In genomic region chr1:31483012-31483946, GRCh38 we compare ENCODE assay signal across 9 cellular contexts.
DNase-seq lines count a peak whose midpoint lies in the region; ATAC-seq and TF ChIP-seq lines count a peak whose summit lies in the region.
"Had no signal": no experiment of that assay in that cellular context is flagged by ENCODE, and none has a peak within 500 bp of the region (broad histone marks: within the 10 kb centered on the region; RNA-seq: fewer than 3 reads in every experiment).

No MANE protein-coding gene starts in this region.

- peak overlapping the region; percentile 55 for H3K27ac Mint-ChIP-seq in type B pancreatic cell
- H3K27ac Mint-ChIP-seq: nephron had no signal

- no peaks in the 10 kb centered on the region for H3K27me3 ChIP-seq in right cardiac atrium (ENCODE audit: control insufficient read depth, insufficient read depth)

- ATAC-seq in GM18511 (IDR thresholded peaks at IDR 0.05; ENCODE audit: unreplicated experiment) = peak; percentile 84
- peak; percentile 86 for ATAC-seq in HG03354 (IDR thresholded peaks at IDR 0.05; ENCODE audit: poor library complexity, severe bottlenecking, unreplicated experiment)
- peak; percentile 54 to 84 for ATAC-seq in right cardiac atrium
- no peak for ATAC-seq in GM18873 (IDR thresholded peaks at IDR 0.05; ENCODE audit: low FRiP score, unreplicated experiment)

- no peak overlapping the region for H3K4me3 Mint-ChIP-seq in type B pancreatic cell
- H3K4me3 Mint-ChIP-seq: nephron had no signal

- no peak overlapping the region for H3K27ac ChIP-seq in right cardiac atrium (ENCODE audit: low read length)

- no peaks in the 10 kb centered on the region for H3K9me3 ChIP-seq in right cardiac atrium (ENCODE audit: control insufficient read depth, low read length)

- H3K9me3 Mint-ChIP-seq in type B pancreatic cell = no peaks in the 10 kb centered on the region

- intact Hi-C loops in right cardiac atrium (cut with DNase I) = no loop called here

- H3K27me3 Mint-ChIP-seq in type B pancreatic cell = no peaks in the 10 kb centered on the region

- no peak overlapping the region for H3K4me3 ChIP-seq in right cardiac atrium (ENCODE audit: low read length)

- H3K4me1 ChIP-seq in right cardiac atrium (ENCODE audit: control insufficient read depth, insufficient read depth, low read length) = no peaks in the 10 kb centered on the region

- WGBS in right cardiac atrium = 64% methylated on average over 13 of the region's 13 CpGs

- H3K4me1 Mint-ChIP-seq in type B pancreatic cell (ENCODE audit: unreplicated experiment) = peaks cover 13% of the 10 kb centered on the region

- H3K36me3 Mint-ChIP-seq in type B pancreatic cell = no peaks in the 10 kb centered on the region

- TF ChIP-seq CTCF in type B pancreatic cell (conservative IDR thresholded peaks at IDR 0.05) = no peak

- DNase-seq in SHP77 treated with DMSO at 0.1 percent for 48 hours (lab: John Stamatoyannopoulos, UW) (peak; percentile 89), right cardiac atrium (peak in 1 of 3 donors; percentile 66), type B pancreatic cell (ENCODE audit: extremely low spot score, unreplicated experiment) (no peak), GM19240 (ENCODE audit: insufficient read length, low spot score) (no peak), NCI-H526 treated with DMSO at 0.1 percent for 48 hours (lab: John Stamatoyannopoulos, UW) (no peak)
